ENCODE assay signal across 10 cellular contexts in the genomic region with DNA sequence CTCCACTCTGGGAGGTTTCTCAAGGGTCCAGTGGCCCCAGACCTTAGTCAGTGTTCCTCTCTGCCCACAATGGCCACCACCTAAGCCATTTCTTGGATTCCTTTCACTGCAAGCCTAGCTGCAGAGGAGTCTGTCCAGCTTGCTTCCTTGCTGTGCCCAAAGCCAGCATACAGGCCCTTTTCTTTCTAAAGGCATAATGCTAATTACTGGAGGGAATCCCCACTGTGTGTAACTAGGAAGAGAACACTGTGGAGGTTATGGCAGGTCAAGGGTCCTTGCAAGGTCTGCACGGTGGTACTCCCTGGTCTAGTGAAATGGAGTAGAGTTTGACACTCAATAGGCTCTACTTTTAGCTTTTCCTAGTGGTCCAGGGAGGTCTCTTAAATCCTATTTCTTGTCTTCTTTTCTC.
DNase-seq lines count a peak whose midpoint lies in the region; ATAC-seq, FAIRE-seq and TF ChIP-seq lines count a peak whose summit lies in the region.
"Had no signal": no experiment of that assay in that cellular context is flagged by ENCODE, and none has a peak within 500 bp of the region (broad histone marks: within the 10 kb centered on the region; RNA-seq: fewer than 3 reads in every experiment).

No MANE protein-coding gene starts in this region.

- peak overlapping the region; percentile 1 to 74 (median 44) for H3K27ac Mint-ChIP-seq in CD4-positive, CD25-positive, alpha-beta regulatory T cell
- H3K27ac Mint-ChIP-seq in memory B cell: peak overlapping the region; percentile 97

- peak overlapping the region; percentile 16 for H3K4me3 ChIP-seq in CD4-positive, CD25-positive, alpha-beta regulatory T cell (ENCODE audit: low read depth, low read length)
- H3K4me3 ChIP-seq in pancreas: no peak overlapping the region
- no peak overlapping the region for H3K4me3 ChIP-seq in gastrocnemius medialis
- H3K4me3 ChIP-seq: cardiac muscle cell had no signal

- TF ChIP-seq CTCF in pancreas (IDR thresholded peaks at IDR 0.05): no peak
- no peak for TF ChIP-seq CTCF in gastrocnemius medialis (IDR thresholded peaks at IDR 0.05 in 4 of 5, conservative IDR thresholded peaks at IDR 0.05 in 1 of 5)

- no peak for TF ChIP-seq POLR2A in gastrocnemius medialis (IDR thresholded peaks at IDR 0.05)

- WGBS in pancreas, 2 donors: 57 to 64% methylated on average over 1 of the region's 1 CpG

- peaks cover 0 to 1% (median 0%) of the 10 kb centered on the region in 7 donors for H3K9me3 Mint-ChIP-seq in CD4-positive, CD25-positive, alpha-beta regulatory T cell
- no peaks in the 10 kb centered on the region for H3K9me3 Mint-ChIP-seq in memory B cell

- H3K4me1 Mint-ChIP-seq in CD4-positive, CD25-positive, alpha-beta regulatory T cell: peaks cover 8 to 76% (median 46%) of the 10 kb centered on the region in 4 donors
- peaks cover 60% of the 10 kb centered on the region for H3K4me1 Mint-ChIP-seq in memory B cell

- in situ Hi-C loops in gastrocnemius medialis (cut with MboI; ENCODE audit: low sequenced_read_pairs in 4 of 4): no loop called here

- no peaks in the 10 kb centered on the region for H3K27me3 ChIP-seq in CD4-positive, CD25-positive, alpha-beta regulatory T cell (ENCODE audit: control insufficient read depth, insufficient read depth, low read length)
- no peaks in the 10 kb centered on the region for H3K27me3 ChIP-seq in pancreas
- no peaks in the 10 kb centered on the region for H3K27me3 ChIP-seq in gastrocnemius medialis
- H3K27me3 ChIP-seq: cardiac muscle cell had no signal

- no peak for DNase-seq in CD4-positive, CD25-positive, alpha-beta regulatory T cell
- DNase-seq in memory B cell (ENCODE audit: low spot score in 2 of 2): no peak
- DNase-seq in pancreas: no peak
- no peak for DNase-seq in sciatic nerve (ENCODE audit: low spot score)
- no peak for DNase-seq in gastrocnemius medialis

- H3K4me3 Mint-ChIP-seq in CD4-positive, CD25-positive, alpha-beta regulatory T cell: no peak overlapping the region
- H3K4me3 Mint-ChIP-seq in memory B cell: peak overlapping the region; percentile 59

- no peak for ATAC-seq in CD4-positive, CD25-positive, alpha-beta regulatory T cell (ENCODE audit: low read depth in 2 of 2)
- ATAC-seq in GM21390 (IDR thresholded peaks at IDR 0.05; ENCODE audit: unreplicated experiment) (peak; percentile 27), HG03521 (IDR thresholded peaks at IDR 0.05; ENCODE audit: unreplicated experiment) (peak; percentile 22), memory B cell (ENCODE audit: low read depth) (peak; percentile 13), pancreas (no peak), sciatic nerve (no peak), gastrocnemius medialis (no peak), GM21723 (IDR thresholded peaks at IDR 0.05; ENCODE audit: unreplicated experiment) (no peak)

- no peaks in the 10 kb centered on the region for H3K27me3 Mint-ChIP-seq in CD4-positive, CD25-positive, alpha-beta regulatory T cell
- no peaks in the 10 kb centered on the region for H3K27me3 Mint-ChIP-seq in memory B cell

- H3K4me1 ChIP-seq in CD4-positive, CD25-positive, alpha-beta regulatory T cell (ENCODE audit: control insufficient read depth, insufficient read depth, low read length, poor library complexity, severe bottlenecking): peaks cover 65% of the 10 kb centered on the region
- peaks cover 0 to 4% (median 0%) of the 10 kb centered on the region in 3 donors for H3K4me1 ChIP-seq in pancreas
- H3K4me1 ChIP-seq in gastrocnemius medialis: peaks cover 0 to 4% of the 10 kb centered on the region in 2 donors

- FAIRE-seq in pancreas (lab: Jason Lieb, UNC): no peak
- FAIRE-seq: RCC 7860 had no signal

- H3K36me3 Mint-ChIP-seq in CD4-positive, CD25-positive, alpha-beta regulatory T cell: no peaks in the 10 kb centered on the region
- H3K36me3 Mint-ChIP-seq in memory B cell: peaks cover 2% of the 10 kb centered on the region

- intact Hi-C loops in pancreas (cut with DNase I): loop anchor here in 1 of 3 donors (10.0 kb wide), 1 partner anchor 143 kb away; a partner anchor contains a TSS
- intact Hi-C loops in sciatic nerve (cut with DNase I): no loop called here
- intact Hi-C loops in gastrocnemius medialis (cut with DNase I; ENCODE audit: low total_unique reads): no loop called here

- H3K9me3 ChIP-seq in CD4-positive, CD25-positive, alpha-beta regulatory T cell (ENCODE audit: control insufficient read depth in 2 of 2, low read length in 2 of 2): no peaks in the 10 kb centered on the region
- no peaks in the 10 kb centered on the region for H3K9me3 ChIP-seq in pancreas
- no peaks in the 10 kb centered on the region for H3K9me3 ChIP-seq in gastrocnemius medialis

- H3K27ac ChIP-seq in CD4-positive, CD25-positive, alpha-beta regulatory T cell (ENCODE audit: insufficient read depth, low read length, poor library complexity, severe bottlenecking): peak overlapping the region; percentile 96
- H3K27ac ChIP-seq in pancreas (no peak overlapping the region), gastrocnemius medialis (no peak overlapping the region)
- H3K27ac ChIP-seq: cardiac muscle cell had no signal

- H3K36me3 ChIP-seq in CD4-positive, CD25-positive, alpha-beta regulatory T cell (ENCODE audit: control insufficient read depth, insufficient read depth, low read length): no peaks in the 10 kb centered on the region
- H3K36me3 ChIP-seq in pancreas (no peaks in the 10 kb centered on the region), gastrocnemius medialis (no peaks in the 10 kb centered on the region)
- H3K36me3 ChIP-seq: cardiac muscle cell had no signal

Comparison
In these comparisons a context has a peak if more than half of its experiments do, and no peak if none do; other contexts are left out.
1. ATAC-seq: peak in GM21390 (single experiment), HG03521 (single experiment) and memory B cell (single experiment); none in CD4-positive, CD25-positive, alpha-beta regulatory T cell (0 of 2), pancreas (0 of 4), sciatic nerve (single experiment), gastrocnemius medialis (0 of 2) and GM21723 (single experiment).